ENCODE assay signal across 8 cellular contexts in the genomic region with DNA sequence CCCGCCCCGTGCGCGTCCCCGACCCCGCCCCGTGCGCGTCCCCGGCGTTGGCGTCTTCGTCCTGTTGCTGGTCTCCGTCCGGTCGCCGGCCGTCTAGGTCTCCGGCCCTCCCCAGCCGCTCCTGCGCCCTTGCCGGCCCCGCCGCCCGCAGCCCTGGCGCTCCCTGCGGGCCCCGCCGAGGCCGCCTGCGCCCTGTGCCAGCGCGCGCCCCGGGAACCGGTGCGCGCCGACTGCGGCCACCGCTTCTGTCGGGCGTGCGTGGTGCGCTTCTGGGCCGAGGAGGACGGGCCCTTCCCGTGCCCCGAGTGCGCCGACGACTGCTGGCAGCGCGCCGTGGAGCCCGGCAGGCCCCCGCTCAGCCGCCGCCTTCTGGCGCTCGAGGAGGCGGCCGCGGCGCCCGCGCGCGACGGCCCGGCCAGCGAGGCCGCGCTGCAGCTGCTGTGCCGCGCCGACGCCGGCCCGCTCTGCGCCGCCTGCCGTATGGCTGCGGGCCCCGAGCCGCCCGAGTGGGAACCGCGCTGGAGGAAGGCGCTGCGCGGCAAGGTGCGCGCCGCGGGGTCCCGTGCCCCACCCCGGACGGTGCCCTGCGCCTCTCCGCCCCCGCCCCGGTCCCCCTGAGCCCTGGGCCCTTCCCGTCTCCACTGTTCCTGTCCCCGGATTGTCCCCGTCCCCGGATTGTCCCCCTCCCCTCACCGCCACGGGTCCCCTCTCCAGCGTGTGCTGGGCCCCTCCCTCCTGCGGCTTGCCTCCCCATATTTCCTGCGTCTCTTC. TPM values are rescaled to one million over a fixed set of nuclear protein-coding genes. Genes with fewer than 3 reads are reported as not detected.
DNase-seq lines count a peak whose midpoint lies in the region; ATAC-seq and TF ChIP-seq lines count a peak whose summit lies in the region.

RNF187 (plus strand) TSS at position 47 of the 771 bp plus-strand sequence.

- CTCF ChIA-PET in activated naive CD4-positive, alpha-beta T cell treated with anti-CD3 and anti-CD28 coated beads, Interleukin-2, amount 10 ng/mL, durations not matched to agents 7 days and 5 days (lab: Charles Lee), result interaction anchor here (0.7 to 1.8 kb wide), 5 partner anchors 12 to 29 kb away, joined by 3 to 5 read pairs (median 5); a partner anchor contains a TSS

- no peak for TF ChIP-seq POLR2A in heart left ventricle (IDR thresholded peaks at IDR 0.05)
- peak; percentile 31 for TF ChIP-seq POLR2A in prostate gland (IDR thresholded peaks at IDR 0.05)

- H3K36me3 ChIP-seq in heart left ventricle (peaks cover 0 to 32% (median 16%) of the 10 kb centered on the region in 9 donors), prostate gland (no peaks in the 10 kb centered on the region)

- H3K9me3 ChIP-seq in heart left ventricle (no peaks in the 10 kb centered on the region), prostate gland (no peaks in the 10 kb centered on the region)

- H3K4me3 Mint-ChIP-seq in activated naive CD4-positive, alpha-beta T cell treated with anti-CD3 and anti-CD28 coated beads, Interleukin-2, amount 10 ng/mL, durations not matched to agents 7 days and 5 days, result peak within 1 kb of the TSS; percentile 95

- H3K27me3 Mint-ChIP-seq in activated naive CD4-positive, alpha-beta T cell treated with anti-CD3 and anti-CD28 coated beads, Interleukin-2, amount 10 ng/mL, durations not matched to agents 7 days and 5 days, result peaks cover 11% of the 10 kb centered on the region

- 0 to 3% (median 1%) methylated on average over 7 to 112 of the region's 112 CpGs for WGBS in heart left ventricle, 4 donors
- under 1% methylated on average over 101 of the region's 112 CpGs for whole genome bisulfite sequencing in prostate gland

- ATAC-seq in HG02642 (IDR thresholded peaks at IDR 0.05; ENCODE audit: poor library complexity, unreplicated experiment), result peak; percentile 71
- peak; percentile 84 to 94 (median 92) for ATAC-seq in heart left ventricle

- H3K27ac Mint-ChIP-seq in activated naive CD4-positive, alpha-beta T cell treated with anti-CD3 and anti-CD28 coated beads, Interleukin-2, amount 10 ng/mL, durations not matched to agents 7 days and 5 days, result peak within 1 kb of the TSS; percentile 100

- TF ChIP-seq CTCF in heart left ventricle (IDR thresholded peaks at IDR 0.05) (peak in 1 of 12 donors; percentile 6), prostate gland (IDR thresholded peaks at IDR 0.05) (no peak)

- H3K4me1 ChIP-seq in heart left ventricle (peaks cover 6 to 46% (median 30%) of the 10 kb centered on the region in 12 donors), prostate gland (replicated peaks) (peaks cover 7% of the 10 kb centered on the region)

- H3K4me1 Mint-ChIP-seq in activated naive CD4-positive, alpha-beta T cell treated with anti-CD3 and anti-CD28 coated beads, Interleukin-2, amount 10 ng/mL, durations not matched to agents 7 days and 5 days, result peaks cover 46% of the 10 kb centered on the region

- H3K9me3 Mint-ChIP-seq in activated naive CD4-positive, alpha-beta T cell treated with anti-CD3 and anti-CD28 coated beads, Interleukin-2, amount 10 ng/mL, durations not matched to agents 7 days and 5 days, result no peaks in the 10 kb centered on the region

- peak within 1 kb of the TSS; percentile 66 to 99 (median 74) for H3K4me3 ChIP-seq in heart left ventricle
- H3K4me3 ChIP-seq in prostate gland, result peak within 1 kb of the TSS; percentile 89 to 95

- no peaks in the 10 kb centered on the region for H3K27me3 ChIP-seq in heart left ventricle
- H3K27me3 ChIP-seq in prostate gland (replicated peaks; ENCODE audit: insufficient read depth), result no peaks in the 10 kb centered on the region

- intact Hi-C loops in heart left ventricle (cut with DNase I), result loop anchor here in 1 of 10 donors (2.0 kb wide), 1 partner anchor 29 kb away; a partner anchor contains a TSS
- intact Hi-C loops in prostate gland (cut with DNase I), result loop anchor here (10.0 kb wide), 1 partner anchor 323 kb away; the partner anchor contains the start of gene IBA57

- H3K36me3 Mint-ChIP-seq in activated naive CD4-positive, alpha-beta T cell treated with anti-CD3 and anti-CD28 coated beads, Interleukin-2, amount 10 ng/mL, durations not matched to agents 7 days and 5 days, result peaks cover 31% of the 10 kb centered on the region

- DNase-seq in NCI-H146 (lab: John Stamatoyannopoulos, UW), result peak; percentile 57
- DNase-seq in NCI-H146 treated with DMSO at 0.1 percent for 48 hours (lab: John Stamatoyannopoulos, UW; ENCODE audit: unreplicated experiment), result no peak
- peak; percentile 57 for DNase-seq in NCI-H774 (lab: John Stamatoyannopoulos, UW)
- DNase-seq in activated naive CD4-positive, alpha-beta T cell treated with anti-CD3 and anti-CD28 coated beads, Interleukin-2, amount 10 ng/mL, durations not matched to agents 7 days and 5 days, result peak; percentile 88
- peak; percentile 90 to 97 (median 93) for DNase-seq in heart left ventricle
- DNase-seq in prostate gland (ENCODE audit: low spot score), result peak; percentile 82
- no peak for DNase-seq in NCI-H524 treated with DMSO at 0.1 percent for 48 hours (lab: John Stamatoyannopoulos, UW)

- peak within 1 kb of the TSS; percentile 97 to 100 (median 100) for H3K27ac ChIP-seq in heart left ventricle
- peak within 1 kb of the TSS; percentile 96 to 98 for H3K27ac ChIP-seq in prostate gland

RNA-seq across cellular contexts. Expression of gene RNF187, which starts in this region (rescaled TPM):
- 10 to 100 TPM; 37.2 to 96.3 (median 76.6) TPM for total RNA-seq in heart left ventricle
- polyA plus RNA-seq in heart left ventricle, result 10 to 100 TPM; 26.1 to 48.9 TPM
- 100 to 1,000 TPM in 1 of 2 donors, 10 to 100 TPM in 1; 83.7 to 130 TPM for total RNA-seq in prostate gland

Comparison
In these comparisons a context has a peak if more than half of its experiments do, and no peak if none do; other contexts are left out.
1. DNase-seq: peak in NCI-H146 (single experiment), NCI-H774 (single experiment), activated naive CD4-positive, alpha-beta T cell treated with anti-CD3 and anti-CD28 coated beads, Interleukin-2, amount 10 ng/mL, durations not matched to agents 7 days and 5 days (single experiment), heart left ventricle (5 of 5) and prostate gland (single experiment); none in NCI-H146 treated with DMSO at 0.1 percent for 48 hours (single experiment) and NCI-H524 treated with DMSO at 0.1 percent for 48 hours (single experiment).